8 cellular contexts compared by ENCODE assay signal in genomic region chr20:30585244-30585796, GRCh38.
DNase-seq lines count a peak whose midpoint lies in the region; ATAC-seq and TF ChIP-seq lines count a peak whose summit lies in the region.
"Not testable (repeated sequence)": the region's sequence is repeated elsewhere in the genome, so short reads cannot be mapped to it uniquely, and the experiment has no call there.

No MANE protein-coding gene starts in this region.

- not testable (repeated sequence) for TF ChIP-seq EP300 in gastroesophageal sphincter (IDR thresholded peaks at IDR 0.05)

- DNase-seq in GM23248: peak; percentile 42
- DNase-seq in NCI-H524 (lab: John Stamatoyannopoulos, UW): peak; percentile 87 to 89
- peak; percentile 79 for DNase-seq in WTC11 (ENCODE audit: low spot score)
- DNase-seq in mammary epithelial cell: peak; percentile 45
- DNase-seq in left lobe of liver (ENCODE audit: low spot score): peak; percentile 73
- DNase-seq in skeletal muscle cell (ENCODE audit: low read depth): not testable (repeated sequence)
- peak; percentile 30 to 56 for DNase-seq in uterus

- CTCF ChIA-PET in WTC11 (lab: Charles Lee): interaction anchor here (0.9 kb wide), 1 partner anchor 208 kb away, joined by 6 read pairs; no protein-coding TSS in a partner anchor
- CTCF ChIA-PET in mammary epithelial cell (lab: Charles Lee; ENCODE audit: low non-redundant PET): not testable (repeated sequence)

- not testable (repeated sequence) for H3F3A ChIP-seq in GM23248 (ENCODE audit: insufficient read depth)

- not testable (repeated sequence) for H3K27ac Mint-ChIP-seq in WTC11

- H4K20me1 ChIP-seq in GM23248 (ENCODE audit: insufficient read depth); mammary epithelial cell (ENCODE audit: insufficient read depth, low read length): not testable (repeated sequence)

- BruUV-seq in mammary epithelial cell (replicated peaks; lab: Mats Ljungman, UMichigan): not testable (repeated sequence)

- H3K4me2 ChIP-seq in GM23248 (ENCODE audit: unreplicated experiment): not testable (repeated sequence)
- H3K4me2 ChIP-seq in mammary epithelial cell (ENCODE audit: insufficient read depth, low read depth, low read length): peak overlapping the region; percentile 54

- H3K36me3 Mint-ChIP-seq in WTC11: not testable (repeated sequence)

- H3K9ac ChIP-seq in GM23248; mammary epithelial cell (ENCODE audit: insufficient read depth, low read length): not testable (repeated sequence)

- in situ Hi-C loops in GM23248 (cut with MboI); mammary epithelial cell (cut with MboI; ENCODE audit: low sequenced_read_pairs in 2 of 2): not testable (repeated sequence)

- not testable (repeated sequence) for TF ChIP-seq CTCF in WTC11 (IDR thresholded peaks at IDR 0.05); mammary epithelial cell (conservative IDR thresholded peaks at IDR 0.05 in 1 of 2, IDR thresholded peaks at IDR 0.05 in 1 of 2; ENCODE audit: extremely low read depth in 1 of 2, insufficient read depth in 1 of 2, low read depth in 1 of 2, low read length in 2 of 2)
- TF ChIP-seq CTCF in gastroesophageal sphincter (IDR thresholded peaks at IDR 0.05): peak; percentile 40 to 85 (median 72)
- TF ChIP-seq CTCF in uterus (IDR thresholded peaks at IDR 0.05): peak; percentile 24 to 57 (median 41)

- dilution Hi-C loops in mammary epithelial cell (cut with HindIII; ENCODE audit: low sequenced_read_pairs): not testable (repeated sequence)

- not testable (repeated sequence) for H3K9me2 ChIP-seq in GM23248 (ENCODE audit: insufficient read depth)

- peaks cover 51% of the 10 kb centered on the region for H3K27me3 Mint-ChIP-seq in WTC11 (ENCODE audit: low read depth)

- not testable (repeated sequence) for H3K4me1 ChIP-seq in GM23248 (ENCODE audit: insufficient read depth); mammary epithelial cell (ENCODE audit: insufficient read depth, low read length); uterus
- peaks cover 0 to 16% (median 0%) of the 10 kb centered on the region in 3 donors for H3K4me1 ChIP-seq in gastroesophageal sphincter

- H3K27me3 ChIP-seq in GM23248 (replicated peaks; ENCODE audit: insufficient read depth): peaks cover 10% of the 10 kb centered on the region; the same call in 1 of the 2 replicates
- not testable (repeated sequence) for H3K27me3 ChIP-seq in mammary epithelial cell (ENCODE audit: insufficient read depth, low read length); gastroesophageal sphincter; uterus

- H3K4me3 Mint-ChIP-seq in WTC11: peak overlapping the region; percentile 61

- intact Hi-C loops in mammary epithelial cell (cut with micrococcal nuclease); uterus (cut with DNase I; ENCODE audit: low total_unique reads): not testable (repeated sequence)

- POLR2A ChIA-PET in WTC11 (lab: Charles Lee): not testable (repeated sequence)

- not testable (repeated sequence) for H3K36me3 ChIP-seq in GM23248 (ENCODE audit: low read depth); mammary epithelial cell (ENCODE audit: insufficient read depth, low read length); gastroesophageal sphincter; uterus

- not testable (repeated sequence) for H3K4me1 Mint-ChIP-seq in WTC11

- H3K4me3 ChIP-seq in GM23248: peak overlapping the region; percentile 18; the same call in 1 of the 2 replicates
- H3K4me3 ChIP-seq in mammary epithelial cell (replicated peaks in 1 of 3; ENCODE audit: insufficient read depth in 1 of 3, low read depth in 2 of 3, low read length in 3 of 3): peak overlapping the region in 2 of 3 experiments; percentile 24 to 31
- H3K4me3 ChIP-seq in gastroesophageal sphincter: peak overlapping the region; percentile 40 to 62
- H3K4me3 ChIP-seq in skeletal muscle cell (ENCODE audit: low read depth, low read length): peak overlapping the region; percentile 11
- H3K4me3 ChIP-seq in uterus: peak overlapping the region; percentile 29 to 30

- peak; percentile 11 to 37 for TF ChIP-seq POLR2A in gastroesophageal sphincter (IDR thresholded peaks at IDR 0.05)
- peak in 1 of 2 donors; percentile 29 for TF ChIP-seq POLR2A in uterus (IDR thresholded peaks at IDR 0.05)

- not testable (repeated sequence) for H3K9me3 Mint-ChIP-seq in WTC11

- not testable (repeated sequence) for H3K27ac ChIP-seq in GM23248; mammary epithelial cell (ENCODE audit: insufficient read depth, low read depth, low read length)
- H3K27ac ChIP-seq in gastroesophageal sphincter (peak overlapping the region in 2 of 4 donors; percentile 61 to 77), uterus (peak overlapping the region; percentile 36 to 58)

- 0 out of 2 replicates have a peak overlapping the region, but pooled peaks have one; percentile 19 for H2AFZ ChIP-seq in GM23248
- peak overlapping the region; percentile 52 for H2AFZ ChIP-seq in mammary epithelial cell (ENCODE audit: low read depth, low read length)

- H3K79me2 ChIP-seq in GM23248 (ENCODE audit: insufficient read depth); mammary epithelial cell (ENCODE audit: insufficient read depth, low read length): not testable (repeated sequence)

- H3K9me3 ChIP-seq in GM23248 (ENCODE audit: low read depth); mammary epithelial cell (replicated peaks; ENCODE audit: insufficient read depth, low read length); gastroesophageal sphincter; uterus: not testable (repeated sequence)

- 17 to 30% methylated on average over 30 to 41 of the region's 49 CpGs for WGBS in GM23248 (ENCODE audit: low coverage in 1 of 2, low lambda C conversion rate in 2 of 2, missing lambda C conversion rate in 2 of 2), 2 experiments
- 11% methylated on average over 11 of the region's 49 CpGs for WGBS in mammary epithelial cell (ENCODE audit: low coverage, missing lambda C conversion rate)
- WGBS in gastroesophageal sphincter (ENCODE audit: low coverage in 1 of 2), 2 donors: no CpG with 5 or more reads among the region's 49 CpGs

- peak; percentile 94 for ATAC-seq in WTC11
- ATAC-seq in gastroesophageal sphincter: peak; percentile 74
- ATAC-seq in left lobe of liver: peak; percentile 100

TF ChIP-seq in WTC11, 78 proteins besides CTCF, POLR2A, EP300 and RAD21:
- TF ChIP-seq GABPB1 (CRISPR knock-in tag; IDR thresholded peaks at IDR 0.05) (peak; percentile 33; the same call in 1 of the 2 replicates), MAX (CRISPR knock-in tag; IDR thresholded peaks at IDR 0.05) (peak; percentile 60; the same call in 1 of the 2 replicates), TEAD4 (CRISPR knock-in tag; IDR thresholded peaks at IDR 0.05) (peak; percentile 59), SMAD4 (CRISPR knock-in tag; IDR thresholded peaks at IDR 0.05) (0 out of 2 replicates have a peak, but pooled peaks have one; percentile 22), ZNF423 (CRISPR knock-in tag; IDR thresholded peaks at IDR 0.05) (peak; percentile 92), TEAD1 (CRISPR knock-in tag; IDR thresholded peaks at IDR 0.05) (0 out of 2 replicates have a peak, but pooled peaks have one; percentile 60)
